In genomic region chr19:10384580-10384979, GRCh38 we compare ENCODE assay signal across 2 cellular contexts.
TF ChIP-seq lines count a peak whose summit lies in the region.

No MANE protein-coding gene starts in this region.

TF ChIP-seq in HepG2, 621 proteins besides CTCF, POLR2A, EP300 and RAD21 (continued from another document and continues in another):
- TF ChIP-seq HNF1B (CRISPR knock-in tag; IDR thresholded peaks at IDR 0.05) = no peak
- TF ChIP-seq RCOR2 (CRISPR knock-in tag; IDR thresholded peaks at IDR 0.05) = no peak
- TF ChIP-seq ETV6 (CRISPR knock-in tag; conservative IDR thresholded peaks at IDR 0.05) = no peak
- TF ChIP-seq ZNF253 (CRISPR knock-in tag; IDR thresholded peaks at IDR 0.05; ENCODE audit: borderline replicate concordance) = no peak
- no peak for TF ChIP-seq TBP (CRISPR knock-in tag; IDR thresholded peaks at IDR 0.05)
- no peak for TF ChIP-seq MTF2 (CRISPR knock-in tag; IDR thresholded peaks at IDR 0.05; ENCODE audit: borderline replicate concordance)
- TF ChIP-seq GLMP (CRISPR knock-in tag; IDR thresholded peaks at IDR 0.05; ENCODE audit: borderline replicate concordance) = no peak
- TF ChIP-seq ZNF713 (CRISPR knock-in tag; IDR thresholded peaks at IDR 0.05) = no peak
- TF ChIP-seq BRCA1 (CRISPR knock-in tag; IDR thresholded peaks at IDR 0.05) = no peak
- TF ChIP-seq MTF1 (CRISPR knock-in tag; IDR thresholded peaks at IDR 0.05) = no peak
- no peak for TF ChIP-seq ZEB1 (IDR thresholded peaks at IDR 0.05; ENCODE audit: insufficient replicate concordance, low read depth)
- TF ChIP-seq NCOA1 (CRISPR knock-in tag; IDR thresholded peaks at IDR 0.05) = no peak
- TF ChIP-seq, protein P1, sequence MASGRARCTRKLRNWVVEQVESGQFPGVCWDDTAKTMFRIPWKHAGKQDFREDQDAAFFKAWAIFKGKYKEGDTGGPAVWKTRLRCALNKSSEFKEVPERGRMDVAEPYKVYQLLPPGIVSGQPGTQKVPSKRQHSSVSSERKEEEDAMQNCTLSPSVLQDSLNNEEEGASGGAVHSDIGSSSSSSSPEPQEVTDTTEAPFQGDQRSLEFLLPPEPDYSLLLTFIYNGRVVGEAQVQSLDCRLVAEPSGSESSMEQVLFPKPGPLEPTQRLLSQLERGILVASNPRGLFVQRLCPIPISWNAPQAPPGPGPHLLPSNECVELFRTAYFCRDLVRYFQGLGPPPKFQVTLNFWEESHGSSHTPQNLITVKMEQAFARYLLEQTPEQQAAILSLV (CRISPR knock-in tag; IDR thresholded peaks at IDR 0.05; ENCODE audit: borderline replicate concordance) = no peak
- TF ChIP-seq ZNF207 (IDR thresholded peaks at IDR 0.05; ENCODE audit: borderline replicate concordance) = no peak
- TF ChIP-seq HNRNPUL1 (IDR thresholded peaks at IDR 0.05; ENCODE audit: low read depth, low read length) = no peak
- TF ChIP-seq SNAPC5 (CRISPR knock-in tag; IDR thresholded peaks at IDR 0.05; ENCODE audit: borderline replicate concordance) = no peak
- TF ChIP-seq SP140L (CRISPR knock-in tag; IDR thresholded peaks at IDR 0.05; ENCODE audit: borderline replicate concordance) = no peak
- TF ChIP-seq, protein P2, sequence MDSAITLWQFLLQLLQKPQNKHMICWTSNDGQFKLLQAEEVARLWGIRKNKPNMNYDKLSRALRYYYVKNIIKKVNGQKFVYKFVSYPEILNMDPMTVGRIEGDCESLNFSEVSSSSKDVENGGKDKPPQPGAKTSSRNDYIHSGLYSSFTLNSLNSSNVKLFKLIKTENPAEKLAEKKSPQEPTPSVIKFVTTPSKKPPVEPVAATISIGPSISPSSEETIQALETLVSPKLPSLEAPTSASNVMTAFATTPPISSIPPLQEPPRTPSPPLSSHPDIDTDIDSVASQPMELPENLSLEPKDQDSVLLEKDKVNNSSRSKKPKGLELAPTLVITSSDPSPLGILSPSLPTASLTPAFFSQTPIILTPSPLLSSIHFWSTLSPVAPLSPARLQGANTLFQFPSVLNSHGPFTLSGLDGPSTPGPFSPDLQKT (CRISPR knock-in tag; IDR thresholded peaks at IDR 0.05; ENCODE audit: borderline replicate concordance) = no peak
- no peak for TF ChIP-seq SIN3B (IDR thresholded peaks at IDR 0.05; ENCODE audit: low read length)
- TF ChIP-seq NR2F6 (IDR thresholded peaks at IDR 0.05) = no peak; the same call in 1 of the 2 replicates
- peak; percentile 38; the same call in 1 of the 2 replicates for TF ChIP-seq NR2F6 (CRISPR knock-in tag; IDR thresholded peaks at IDR 0.05)
- 0 out of 4 replicates have a peak, but pooled peaks of 1 of the 2 experiments have one; percentile 12 for TF ChIP-seq NR2F1 (CRISPR knock-in tag; IDR thresholded peaks at IDR 0.05)
- 0 out of 2 replicates have a peak, but pooled peaks have one; percentile 29 for TF ChIP-seq ZKSCAN1 (IDR thresholded peaks at IDR 0.05; ENCODE audit: low read length)
- no peak for TF ChIP-seq ZNF326 (CRISPR knock-in tag; IDR thresholded peaks at IDR 0.05; ENCODE audit: borderline replicate concordance)
- no peak for TF ChIP-seq MIXL1 (CRISPR knock-in tag; IDR thresholded peaks at IDR 0.05)
- no peak for TF ChIP-seq SMARCC2 (IDR thresholded peaks at IDR 0.05)
- no peak for TF ChIP-seq ZBTB8A (CRISPR knock-in tag; IDR thresholded peaks at IDR 0.05; ENCODE audit: borderline replicate concordance, low read depth)
- no peak for TF ChIP-seq RFXANK (CRISPR knock-in tag; IDR thresholded peaks at IDR 0.05)
- TF ChIP-seq ZNF335 (CRISPR knock-in tag; IDR thresholded peaks at IDR 0.05) = no peak
- no peak for TF ChIP-seq ZNF446 (CRISPR knock-in tag; IDR thresholded peaks at IDR 0.05)
- no peak for TF ChIP-seq ZIK1 (CRISPR knock-in tag; IDR thresholded peaks at IDR 0.05; ENCODE audit: borderline replicate concordance, low read depth)
- no peak for TF ChIP-seq HDAC6 (IDR thresholded peaks at IDR 0.05; ENCODE audit: low read depth, low read length)
- no peak for TF ChIP-seq GABPA (IDR thresholded peaks at IDR 0.05; ENCODE audit: low read depth, low read length)
- no peak for TF ChIP-seq GABPA (CRISPR knock-in tag; IDR thresholded peaks at IDR 0.05; ENCODE audit: low read depth)
- no peak for TF ChIP-seq ZNF562 (CRISPR knock-in tag; IDR thresholded peaks at IDR 0.05; ENCODE audit: borderline replicate concordance)
- no peak for TF ChIP-seq KDM2A (CRISPR knock-in tag; IDR thresholded peaks at IDR 0.05; ENCODE audit: borderline replicate concordance, low read depth)
- no peak for TF ChIP-seq ARNT2 (CRISPR knock-in tag; IDR thresholded peaks at IDR 0.05; ENCODE audit: low read depth)
- no peak for TF ChIP-seq NCOA2 (CRISPR knock-in tag; IDR thresholded peaks at IDR 0.05)
- peak; percentile 39; the same call in 1 of the 2 replicates for TF ChIP-seq ZMYM3 (CRISPR knock-in tag; IDR thresholded peaks at IDR 0.05)
- TF ChIP-seq ZNF558 (CRISPR knock-in tag; IDR thresholded peaks at IDR 0.05; ENCODE audit: borderline replicate concordance) = no peak

TF ChIP-seq in GM23338, 12 proteins besides CTCF, POLR2A, EP300 and RAD21 (continued from another document):
- TF ChIP-seq REST (IDR thresholded peaks at IDR 0.05; ENCODE audit: unreplicated experiment) (no peak), JUNB (IDR thresholded peaks at IDR 0.05; ENCODE audit: unreplicated experiment) (no peak)
- TF ChIP-seq, protein P3, sequence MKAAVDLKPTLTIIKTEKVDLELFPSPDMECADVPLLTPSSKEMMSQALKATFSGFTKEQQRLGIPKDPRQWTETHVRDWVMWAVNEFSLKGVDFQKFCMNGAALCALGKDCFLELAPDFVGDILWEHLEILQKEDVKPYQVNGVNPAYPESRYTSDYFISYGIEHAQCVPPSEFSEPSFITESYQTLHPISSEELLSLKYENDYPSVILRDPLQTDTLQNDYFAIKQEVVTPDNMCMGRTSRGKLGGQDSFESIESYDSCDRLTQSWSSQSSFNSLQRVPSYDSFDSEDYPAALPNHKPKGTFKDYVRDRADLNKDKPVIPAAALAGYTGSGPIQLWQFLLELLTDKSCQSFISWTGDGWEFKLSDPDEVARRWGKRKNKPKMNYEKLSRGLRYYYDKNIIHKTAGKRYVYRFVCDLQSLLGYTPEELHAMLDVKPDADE (IDR thresholded peaks at IDR 0.05) = no peak
